Comparison of ENCODE assay signal across 1 cellular context in genomic region chr19:1019980-1020867, GRCh38.
TF ChIP-seq lines count a peak whose summit lies in the region.

No MANE protein-coding gene starts in this region.

TF ChIP-seq in HepG2, 621 proteins besides CTCF, POLR2A, EP300 and RAD21 (continued from another document):
- TF ChIP-seq ZHX1 (CRISPR knock-in tag; IDR thresholded peaks at IDR 0.05; ENCODE audit: low read depth) (no peak), MLXIP (CRISPR knock-in tag; IDR thresholded peaks at IDR 0.05; ENCODE audit: borderline replicate concordance) (no peak), ZNF619 (CRISPR knock-in tag; IDR thresholded peaks at IDR 0.05) (0 out of 2 replicates have a peak, but pooled peaks have one; percentile 23), SMAD9 (CRISPR knock-in tag; IDR thresholded peaks at IDR 0.05) (0 out of 2 replicates have a peak, but pooled peaks have one; percentile 50), SAP130 (CRISPR knock-in tag; IDR thresholded peaks at IDR 0.05; ENCODE audit: low read depth) (peak; percentile 52), MAFK (conservative IDR thresholded peaks at IDR 0.05 in 1 of 2, IDR thresholded peaks at IDR 0.05 in 1 of 2; ENCODE audit: low read length in 2 of 2) (no peak), ZNF737 (CRISPR knock-in tag; IDR thresholded peaks at IDR 0.05; ENCODE audit: borderline replicate concordance) (no peak), HIVEP1 (CRISPR knock-in tag; IDR thresholded peaks at IDR 0.05) (no peak), ZC3H4 (CRISPR knock-in tag; IDR thresholded peaks at IDR 0.05; ENCODE audit: borderline replicate concordance) (no peak), ATF1 (CRISPR knock-in tag; IDR thresholded peaks at IDR 0.05) (no peak), SAFB2 (CRISPR knock-in tag; IDR thresholded peaks at IDR 0.05; ENCODE audit: borderline replicate concordance, low read depth) (0 out of 2 replicates have a peak, but pooled peaks have one; percentile 17), ZNF709 (CRISPR knock-in tag; IDR thresholded peaks at IDR 0.05) (peak; percentile 34; the same call in 1 of the 2 replicates), BRCA1 (CRISPR knock-in tag; IDR thresholded peaks at IDR 0.05) (peak; percentile 30; the same call in 1 of the 2 replicates), RXRA (CRISPR knock-in tag; IDR thresholded peaks at IDR 0.05) (no peak), ZNF616 (CRISPR knock-in tag; IDR thresholded peaks at IDR 0.05; ENCODE audit: low read depth) (0 out of 2 replicates have a peak, but pooled peaks have one; percentile 11), NR2F1 (CRISPR knock-in tag; IDR thresholded peaks at IDR 0.05) (peak in 1 of 2 experiments; percentile 60; a peak in 1 of 4 replicates), ZBTB8A (CRISPR knock-in tag; IDR thresholded peaks at IDR 0.05; ENCODE audit: borderline replicate concordance, low read depth) (no peak), ZSCAN25 (CRISPR knock-in tag; IDR thresholded peaks at IDR 0.05) (no peak), PATZ1 (CRISPR knock-in tag; IDR thresholded peaks at IDR 0.05) (no peak), ESRRA (CRISPR knock-in tag; IDR thresholded peaks at IDR 0.05; ENCODE audit: low read depth) (no peak; the same call in 1 of the 2 replicates), HNRNPL (IDR thresholded peaks at IDR 0.05; ENCODE audit: low read depth, low read length) (0 out of 2 replicates have a peak, but pooled peaks have one; percentile 7), TOE1 (CRISPR knock-in tag; IDR thresholded peaks at IDR 0.05) (no peak), DR1 (CRISPR knock-in tag; IDR thresholded peaks at IDR 0.05) (0 out of 2 replicates have a peak, but pooled peaks have one; percentile 20), DZIP1 (CRISPR knock-in tag; IDR thresholded peaks at IDR 0.05) (no peak)
